In the genomic region with DNA sequence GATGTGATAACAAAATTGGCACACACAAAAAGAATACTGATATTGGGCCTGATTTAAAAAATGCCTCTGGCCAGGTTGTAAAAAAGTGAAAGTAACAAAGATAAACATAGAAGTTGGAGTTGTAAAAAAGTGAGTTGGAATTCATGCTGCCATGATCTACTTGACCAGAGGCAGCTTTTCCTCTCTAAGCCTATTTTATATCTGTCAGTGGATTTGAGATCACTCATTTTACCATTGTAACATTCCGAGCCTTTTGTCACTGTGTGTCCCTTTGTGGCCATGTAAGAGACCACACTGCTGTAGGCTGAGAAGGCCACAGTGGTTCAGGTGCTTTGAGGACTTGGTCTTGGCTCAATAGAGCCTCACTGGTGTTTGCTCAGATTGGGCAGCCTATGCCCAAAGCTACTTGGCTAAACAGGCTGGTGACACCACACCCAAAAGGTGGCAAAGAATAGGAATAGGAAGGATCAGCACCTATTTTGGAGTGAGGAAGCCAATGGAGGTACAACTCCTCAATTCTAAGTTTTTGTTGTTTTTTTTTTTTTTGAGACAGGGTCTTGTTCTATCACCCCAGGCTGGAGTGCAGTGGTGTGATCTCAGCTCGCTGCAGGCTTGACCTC, we compare ENCODE assay signal across 15 cellular contexts. TPM values are rescaled to one million over a fixed set of nuclear protein-coding genes. Genes with fewer than 3 reads are reported as not detected.
"Had no signal": no experiment of that assay in that cellular context is flagged by ENCODE, and none has a peak within 500 bp of the region (broad histone marks: within the 10 kb centered on the region; RNA-seq: fewer than 3 reads in every experiment).

No MANE protein-coding gene starts in this region.

- H2AFZ ChIP-seq: hepatocyte had no signal

- DNase-seq: activated CD4-positive, alpha-beta T cell treated with anti-CD3 and anti-CD28 coated beads, Interleukin-2, amount 50 U/mL, for 48 hours; activated CD8-positive, alpha-beta memory T cell treated with anti-CD3 and anti-CD28 coated beads, Interleukin-2, amount 50 U/mL, for 48 hours; activated naive CD8-positive, alpha-beta T cell treated with anti-CD3 and anti-CD28 coated beads, Interleukin-2, amount 50 U/mL, for 24 hours; stimulated activated CD4-positive, alpha-beta T cell treated with anti-CD3 and anti-CD28 coated beads, Interleukin-15, amount 100 ng/mL, for 24 hours; stimulated activated CD4-positive, alpha-beta T cell treated with anti-CD3 and anti-CD28 coated beads, Interleukin-4, amount 100 ng/mL, for 24 hours; T-helper 17 cell; thyroid gland had no signal

- ATAC-seq: activated CD4-positive, CD25-positive, alpha-beta regulatory T cell treated with anti-CD3 and anti-CD28 coated beads, Interleukin-2, amount 50 U/mL, for 24 hours; activated naive CD8-positive, alpha-beta T cell treated with anti-CD3 and anti-CD28 coated beads, Interleukin-2, amount 50 U/mL, for 24 hours; T-helper 17 cell had no signal

- H3K27me3 ChIP-seq: ascending aorta, hepatocyte, thyroid gland had no signal

- H3K27ac ChIP-seq: ascending aorta, epithelial cell of prostate, hepatocyte, thyroid gland had no signal

- H3K36me3 ChIP-seq: thyroid gland had no signal

- H3K9me3 ChIP-seq: ascending aorta, thyroid gland had no signal

- H3K4me1 ChIP-seq: ascending aorta, thyroid gland had no signal

- H3K4me2 ChIP-seq: hepatocyte had no signal

- FAIRE-seq: bronchial epithelial cell, colon, urothelium cell line had no signal

- H3K4me3 ChIP-seq: ascending aorta, hepatocyte, thyroid gland had no signal

RNA-seq across cellular contexts. Expression of gene MYRF, which starts 47.3 kb away (rescaled TPM):
- total RNA-seq: ascending aorta, skeletal muscle tissue had no signal
